Comparison of ENCODE assay signal across 13 cellular contexts in the genomic region with DNA sequence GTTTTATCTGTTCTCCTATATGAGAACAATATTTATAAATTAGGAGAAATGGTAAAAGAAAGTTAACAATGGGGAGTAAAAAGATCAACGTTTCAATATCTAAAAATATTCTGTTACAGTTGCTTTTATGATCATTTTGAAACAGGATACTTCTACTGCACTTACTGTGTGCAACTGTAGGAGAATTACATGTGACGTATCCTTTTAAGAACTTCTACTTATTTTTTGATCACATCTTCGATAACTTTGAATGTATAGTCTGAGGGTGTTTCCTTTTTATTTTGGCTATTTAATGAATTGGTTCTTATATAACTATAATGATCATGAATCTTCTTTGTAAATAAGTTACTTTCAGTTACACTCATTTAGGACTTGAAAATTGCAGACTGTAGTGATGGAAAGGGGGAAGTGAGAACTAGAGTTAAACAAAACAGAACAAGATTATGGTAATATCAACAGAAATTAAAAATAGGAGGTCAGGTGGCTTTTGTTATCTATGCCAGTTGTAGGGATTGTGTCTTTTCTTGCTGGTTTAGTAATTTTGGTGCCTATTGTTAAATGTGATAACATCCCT.
A peak's percentile ranks its signal among the peaks of the same experiment; 100 is the strongest.
DNase-seq lines count a peak whose midpoint lies in the region; ATAC-seq, FAIRE-seq and TF ChIP-seq lines count a peak whose summit lies in the region.
"Had no signal": no experiment of that assay in that cellular context is flagged by ENCODE, and none has a peak within 500 bp of the region (broad histone marks: within the 10 kb centered on the region; RNA-seq: fewer than 3 reads in every experiment).

No MANE protein-coding gene starts in this region.

- no peak overlapping the region for H3K18ac ChIP-seq in neuronal stem cell (ENCODE audit: low read length)

- intact Hi-C loops in endothelial cell of umbilical vein (cut with micrococcal nuclease), result no loop called here

- H3K14ac ChIP-seq in neuronal stem cell (ENCODE audit: low read length), result no peak overlapping the region

- POLR2A ChIA-PET in endothelial cell of umbilical vein (lab: Charles Lee), result no interaction called here

- H2AK5ac ChIP-seq in neuronal stem cell (ENCODE audit: low read depth, low read length), result no peak overlapping the region

- no peaks in the 10 kb centered on the region for H3K79me2 ChIP-seq in endothelial cell of umbilical vein (ENCODE audit: control insufficient read depth, insufficient read depth, low read length)

- peak overlapping the region; percentile 76 for H3K27ac ChIP-seq in endothelial cell of umbilical vein (ENCODE audit: insufficient read depth, low read depth, low read length)
- no peak overlapping the region for H3K27ac ChIP-seq in neuronal stem cell (replicated peaks; ENCODE audit: low read length)
- H3K27ac ChIP-seq: uterus had no signal

- no peak overlapping the region for H2BK12ac ChIP-seq in neuronal stem cell (ENCODE audit: low read length)

- no TSS peak for BruUV-seq in endothelial cell of umbilical vein (replicated peaks; lab: Mats Ljungman, UMichigan)

- no peak overlapping the region for H2BK120ac ChIP-seq in neuronal stem cell (ENCODE audit: low read depth, low read length)

- H3K4me3 ChIP-seq in endothelial cell of umbilical vein (replicated peaks in 1 of 3; ENCODE audit: insufficient read depth in 1 of 3, low read depth in 1 of 3, low read length in 3 of 3) (no peak overlapping the region), neuronal stem cell (ENCODE audit: low read length in 2 of 2) (no peak overlapping the region)
- H3K4me3 ChIP-seq: uterus had no signal

- TF ChIP-seq POLR2A in endothelial cell of umbilical vein (IDR thresholded peaks at IDR 0.05; ENCODE audit: low read depth, low read length), result no peak

- H3K23ac ChIP-seq in neuronal stem cell (ENCODE audit: low read depth, low read length, poor library complexity), result no peak overlapping the region

- no peak overlapping the region for H2BK15ac ChIP-seq in neuronal stem cell (ENCODE audit: low read length)

- no peaks in the 10 kb centered on the region for H3K9me3 ChIP-seq in endothelial cell of umbilical vein (replicated peaks; ENCODE audit: control insufficient read depth, insufficient read depth, low read length)
- H3K9me3 ChIP-seq in neuronal stem cell (replicated peaks in 1 of 2; ENCODE audit: control insufficient read depth in 2 of 2, insufficient read depth in 1 of 2, low read depth in 1 of 2, low read length in 2 of 2), result no peaks in the 10 kb centered on the region
- H3K9me3 ChIP-seq: uterus had no signal

- no peak overlapping the region for H4K8ac ChIP-seq in neuronal stem cell (ENCODE audit: low read depth, low read length)

- H2AFZ ChIP-seq in endothelial cell of umbilical vein (ENCODE audit: low read depth, low read length), result no peak overlapping the region
- no peak overlapping the region for H2AFZ ChIP-seq in neuronal stem cell (ENCODE audit: low read length)

- no peak overlapping the region for H4K91ac ChIP-seq in neuronal stem cell (ENCODE audit: low read depth, low read length, poor library complexity)

- no peak overlapping the region for H2BK5ac ChIP-seq in neuronal stem cell (ENCODE audit: low read length)

- no peaks in the 10 kb centered on the region for H3K27me3 ChIP-seq in endothelial cell of umbilical vein (ENCODE audit: control insufficient read depth in 2 of 2, insufficient read depth in 2 of 2, low read length in 2 of 2)
- no peaks in the 10 kb centered on the region for H3K27me3 ChIP-seq in neuronal stem cell (ENCODE audit: control insufficient read depth in 3 of 3, insufficient read depth in 3 of 3, low read depth in 1 of 3, low read length in 3 of 3)
- H3K27me3 ChIP-seq: uterus had no signal

- FAIRE-seq in endothelial cell of umbilical vein (lab: Jason Lieb, UNC), result no peak

- TF ChIP-seq CTCF in endothelial cell of umbilical vein (IDR thresholded peaks at IDR 0.05; ENCODE audit: extremely low read depth in 1 of 2, insufficient read depth in 1 of 2, low read depth in 1 of 2, low read length in 2 of 2), result no peak

- peaks cover 13% of the 10 kb centered on the region for H3K4me1 ChIP-seq in endothelial cell of umbilical vein (ENCODE audit: control insufficient read depth, extremely low read depth, insufficient read depth, low read length)
- no peaks in the 10 kb centered on the region for H3K4me1 ChIP-seq in neuronal stem cell (ENCODE audit: control insufficient read depth in 2 of 2, insufficient read depth in 1 of 2, low read depth in 1 of 2, low read length in 2 of 2)
- H3K4me1 ChIP-seq: uterus had no signal

- DNase-seq in endothelial cell of umbilical vein (ENCODE audit: low read depth, low spot score), result peak; percentile 32
- no peak for DNase-seq in neuronal stem cell (ENCODE audit: low spot score)
- no peak for DNase-seq in GDM1 (lab: John Stamatoyannopoulos, UW)
- DNase-seq in activated CD4-positive, alpha-beta T cell treated with anti-CD3 and anti-CD28 coated beads for 48 hours, result no peak
- no peak for DNase-seq in NCI-H146 treated with DMSO at 0.1 percent for 48 hours (lab: John Stamatoyannopoulos, UW; ENCODE audit: unreplicated experiment)
- DNase-seq: activated naive CD4-positive, alpha-beta T cell treated with anti-CD3 and anti-CD28 coated beads for 36 hours; DMS79; NCI-H446; T-helper 9 cell; uterus had no signal

- H3K36me3 ChIP-seq in endothelial cell of umbilical vein (ENCODE audit: control insufficient read depth in 2 of 2, extremely low read depth in 1 of 2, insufficient read depth in 2 of 2, low read length in 2 of 2), result no peaks in the 10 kb centered on the region
- H3K36me3 ChIP-seq in neuronal stem cell (replicated peaks in 1 of 2; ENCODE audit: control insufficient read depth in 2 of 2, insufficient read depth in 2 of 2, low read length in 2 of 2), result no peaks in the 10 kb centered on the region
- H3K36me3 ChIP-seq: uterus had no signal

- H3K4me2 ChIP-seq in endothelial cell of umbilical vein (ENCODE audit: insufficient read depth, low read length), result peak overlapping the region; percentile 32
- H3K4me2 ChIP-seq in neuronal stem cell (ENCODE audit: insufficient read depth, low read length, poor library complexity, severe bottlenecking), result no peak overlapping the region

- no peaks in the 10 kb centered on the region for H3K9me1 ChIP-seq in endothelial cell of umbilical vein (replicated peaks; ENCODE audit: control insufficient read depth, extremely low read depth, insufficient read depth, low read length)

- no peak overlapping the region for H3K4ac ChIP-seq in neuronal stem cell (ENCODE audit: low read length)

- CTCF ChIA-PET in endothelial cell of umbilical vein (lab: Charles Lee), result interaction anchor here (1.2 kb wide), 1 partner anchor 15 kb away, joined by 3 read pairs; no protein-coding TSS in a partner anchor

- WGBS in neuronal stem cell (ENCODE audit: extremely low coverage in 2 of 2, insufficient read length in 2 of 2, insufficient replicate concordance in 1 of 2), 2 donors, result 100% methylated on average over 1 of the region's 3 CpGs; no CpG with 5 or more reads in 1 of the 2 donors

- H3K9ac ChIP-seq in endothelial cell of umbilical vein (replicated peaks; ENCODE audit: extremely low read depth, insufficient read depth, low read length) (peak overlapping the region; percentile 25), neuronal stem cell (ENCODE audit: low read depth, low read length, poor library complexity) (no peak overlapping the region)

- no peaks in the 10 kb centered on the region for H3K79me1 ChIP-seq in neuronal stem cell (ENCODE audit: low read depth, low read length)

- dilution Hi-C loops in endothelial cell of umbilical vein (cut with MboI; ENCODE audit: extremely low pct_ligation_motif_present, low sequenced_read_pairs), result no loop called here

- no peaks in the 10 kb centered on the region for H4K20me1 ChIP-seq in endothelial cell of umbilical vein (replicated peaks; ENCODE audit: control insufficient read depth, extremely low read depth, insufficient read depth, low read length)

- peak; percentile 91 for ATAC-seq in GM18867 (IDR thresholded peaks at IDR 0.05; ENCODE audit: unreplicated experiment)
- peak; percentile 91 for ATAC-seq in GM21737 (IDR thresholded peaks at IDR 0.05; ENCODE audit: unreplicated experiment)
- peak; percentile 91 for ATAC-seq in HG03354 (IDR thresholded peaks at IDR 0.05; ENCODE audit: poor library complexity, severe bottlenecking, unreplicated experiment)

TF ChIP-seq in endothelial cell of umbilical vein, 7 proteins besides CTCF, POLR2A, EP300 and RAD21:
- TF ChIP-seq FOS (IDR thresholded peaks at IDR 0.05; ENCODE audit: borderline replicate concordance, insufficient read depth, low read length), result no peak
